17 cellular contexts compared by ENCODE assay signal in the genomic region with DNA sequence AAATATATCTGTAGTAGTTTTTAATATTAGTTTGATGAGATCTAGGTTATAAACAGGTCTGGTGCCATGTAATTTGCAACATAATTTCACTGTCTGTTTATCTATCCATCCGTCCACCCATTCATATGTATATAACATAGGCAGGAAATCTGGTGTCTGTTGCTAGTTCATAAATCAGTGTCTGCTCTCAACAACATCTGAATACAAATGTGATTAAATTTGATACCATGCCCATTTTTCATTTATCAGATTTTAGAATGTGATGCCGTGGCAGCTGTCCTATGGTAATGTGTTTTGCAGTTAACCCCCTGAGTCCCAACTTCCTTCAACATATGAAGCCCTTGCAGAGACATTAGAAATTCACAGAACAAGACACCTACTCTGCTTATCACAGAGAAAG.
DNase-seq lines count a peak whose midpoint lies in the region; ATAC-seq, FAIRE-seq and TF ChIP-seq lines count a peak whose summit lies in the region.
"Had no signal": no experiment of that assay in that cellular context is flagged by ENCODE, and none has a peak within 500 bp of the region (broad histone marks: within the 10 kb centered on the region; RNA-seq: fewer than 3 reads in every experiment).

No MANE protein-coding gene starts in this region.

- H3K79me1 ChIP-seq in H1 (ENCODE audit: low read depth, low read length), result no peaks in the 10 kb centered on the region

- no peak overlapping the region for H2BK20ac ChIP-seq in H1 (ENCODE audit: low read length)

- peaks cover 3 to 19% (median 8%) of the 10 kb centered on the region in 4 experiments; a peak in 4 of 7 replicates for H3K4me1 ChIP-seq in H1 (replicated peaks in 1 of 4; ENCODE audit: control insufficient read depth in 3 of 4, insufficient read depth in 4 of 4, low read length in 3 of 4)

- peak overlapping the region; percentile 50 for H2BK120ac ChIP-seq in H1 (replicated peaks; ENCODE audit: low read depth, low read length)

- H3K23me2 ChIP-seq in H1 (ENCODE audit: low read depth, low read length), result no peaks in the 10 kb centered on the region

- DNase-seq in NCI-H524 (lab: John Stamatoyannopoulos, UW) (peak; percentile 5 to 52), NCI-H524 treated with DMSO at 0.1 percent for 48 hours (lab: John Stamatoyannopoulos, UW) (no peak), NCI-H82 treated with DMSO at 0.1 percent for 48 hours (lab: John Stamatoyannopoulos, UW; ENCODE audit: unreplicated experiment) (peak; percentile 53), H1 (ENCODE audit: low read depth in 1 of 2, low spot score in 2 of 2) (no peak), T1000 (lab: John Stamatoyannopoulos, UW) (no peak)
- no peak for DNase-seq in stimulated activated CD4-positive, alpha-beta T cell treated with anti-CD3 and anti-CD28 coated beads, Interleukin-1b, Interleukin-23, amount 100 ng/mL, for 48 hours
- DNase-seq: AML-193; CD4-positive, CD25-positive, alpha-beta regulatory T cell; DMS53; GF-D8; HCEC 1CT; HFFc6 had no signal

- no peaks in the 10 kb centered on the region for H3K79me2 ChIP-seq in H1 (ENCODE audit: control insufficient read depth in 1 of 2, insufficient read depth in 2 of 2, low read length in 2 of 2)

- no peak overlapping the region for H3K4me3 ChIP-seq in H1 (ENCODE audit: extremely low read depth in 1 of 4, insufficient read depth in 2 of 4, low read depth in 3 of 4, low read length in 4 of 4)
- H3K4me3 ChIP-seq: BLaER1 treated with 17β-estradiol and CSF1 and Interleukin-3, amounts not matched to agents 10 nM and 100 nM had no signal

- no peak overlapping the region for H3K56ac ChIP-seq in H1 (replicated peaks; ENCODE audit: insufficient read length, low read depth, low read length)

- no peaks in the 10 kb centered on the region for H3K27me3 ChIP-seq in H1 (replicated peaks in 1 of 4; ENCODE audit: control insufficient read depth in 3 of 4, extremely low read depth in 1 of 4, insufficient read depth in 3 of 4, low read length in 3 of 4)
- H3K27me3 ChIP-seq: BLaER1 treated with 17β-estradiol and CSF1 and Interleukin-3, amounts not matched to agents 10 nM and 100 nM had no signal

- WGBS in H1 (ENCODE audit: extremely low coverage in 1 of 2, insufficient coverage in 1 of 2, insufficient read length in 1 of 2, insufficient replicate concordance in 2 of 2, low coverage in 1 of 2, low lambda C conversion rate in 2 of 2, missing lambda C conversion rate in 1 of 2), 2 experiments, result 87% methylated on average over 2 of the region's 2 CpGs; no CpG with 5 or more reads in 1 of the 2 experiments

- H2AK5ac ChIP-seq in H1 (ENCODE audit: low read depth, low read length), result no peak overlapping the region

- no peaks in the 10 kb centered on the region for H4K20me1 ChIP-seq in H1 (replicated peaks in 1 of 2; ENCODE audit: control insufficient read depth in 1 of 2, insufficient read depth in 2 of 2, low read length in 2 of 2)
- H4K20me1 ChIP-seq: BLaER1 treated with 17β-estradiol and CSF1 and Interleukin-3, amounts not matched to agents 10 nM and 100 nM had no signal

- ATAC-seq in GM21515 (IDR thresholded peaks at IDR 0.05; ENCODE audit: unreplicated experiment), result no peak

- H4K91ac ChIP-seq in H1 (replicated peaks; ENCODE audit: insufficient read length, low read length), result no peak overlapping the region

- no peak overlapping the region for H2BK5ac ChIP-seq in H1 (ENCODE audit: low read depth, low read length)

- H3K27ac ChIP-seq in H1 (ENCODE audit: low read depth, low read length), result no peak overlapping the region
- H3K27ac ChIP-seq: 22Rv1; BLaER1 treated with 17β-estradiol and CSF1 and Interleukin-3, amounts not matched to agents 10 nM and 100 nM; HL-60 had no signal

- no peak overlapping the region for H3K14ac ChIP-seq in H1 (ENCODE audit: insufficient read length)

- TF ChIP-seq EP300 in H1 (IDR thresholded peaks at IDR 0.05; ENCODE audit: borderline replicate concordance in 1 of 2, low read depth in 2 of 2, low read length in 2 of 2), result no peak

- no peak for TF ChIP-seq RAD21 in H1 (IDR thresholded peaks at IDR 0.05 in 1 of 2, conservative IDR thresholded peaks at IDR 0.05 in 1 of 2; ENCODE audit: low read depth in 2 of 2, low read length in 2 of 2)

- FAIRE-seq in H1 (lab: Jason Lieb, UNC), result no peak
- FAIRE-seq: GM18507 had no signal

- no peaks in the 10 kb centered on the region for H3K9me3 ChIP-seq in H1 (ENCODE audit: insufficient read depth in 2 of 2, low read depth in 1 of 2, low read length in 1 of 2)
- H3K9me3 ChIP-seq: BLaER1 treated with 17β-estradiol and CSF1 and Interleukin-3, amounts not matched to agents 10 nM and 100 nM had no signal

- CTCF ChIA-PET in H1 (lab: Charles Lee; ENCODE audit: partially characterized antibody), result no interaction called here

- POLR2A ChIA-PET in H1 (lab: Charles Lee; ENCODE audit: partially characterized antibody), result no interaction called here

- H4K5ac ChIP-seq in H1 (ENCODE audit: insufficient read length, low read depth, low read length), result no peak overlapping the region

- H3K18ac ChIP-seq in H1 (ENCODE audit: extremely low read depth, low read length), result no peak overlapping the region

- H3K36me3 ChIP-seq in H1 (ENCODE audit: control insufficient read depth in 2 of 4, insufficient read depth in 4 of 4, low read length in 3 of 4), result no peaks in the 10 kb centered on the region
- H3K36me3 ChIP-seq: BLaER1 treated with 17β-estradiol and CSF1 and Interleukin-3, amounts not matched to agents 10 nM and 100 nM had no signal

- H3K9ac ChIP-seq in H1 (replicated peaks in 1 of 4; ENCODE audit: extremely low read depth in 1 of 4, low read depth in 3 of 4, low read length in 3 of 4), result no peak overlapping the region
- H3K9ac ChIP-seq: BLaER1 treated with 17β-estradiol and CSF1 and Interleukin-3, amounts not matched to agents 10 nM and 100 nM had no signal

- H4K8ac ChIP-seq in H1 (ENCODE audit: extremely low read depth, insufficient read depth, low read length), result no peak overlapping the region

- no peak overlapping the region for H2BK12ac ChIP-seq in H1 (ENCODE audit: low read depth, low read length)

- H2BK15ac ChIP-seq in H1 (ENCODE audit: low read length), result no peak overlapping the region

- no peak overlapping the region for H2AFZ ChIP-seq in H1 (ENCODE audit: low read length)

- no peak overlapping the region for H3K4ac ChIP-seq in H1 (replicated peaks; ENCODE audit: insufficient read length, low read depth, low read length)

- no peak overlapping the region for H3K23ac ChIP-seq in H1 (ENCODE audit: insufficient read length)

- no peak overlapping the region for H3K4me2 ChIP-seq in H1 (ENCODE audit: insufficient read depth in 1 of 2, low read depth in 2 of 2, low read length in 2 of 2)
- H3K4me2 ChIP-seq: BLaER1 treated with 17β-estradiol and CSF1 and Interleukin-3, amounts not matched to agents 10 nM and 100 nM had no signal

- no peak for TF ChIP-seq POLR2A in H1 (IDR thresholded peaks at IDR 0.05; ENCODE audit: control extremely low read depth in 1 of 2, low read depth in 2 of 2, low read length in 2 of 2)

- TF ChIP-seq CTCF in H1 (IDR thresholded peaks at IDR 0.05; ENCODE audit: control extremely low read depth in 1 of 3, insufficient read depth in 1 of 3, low read depth in 1 of 3, low read length in 3 of 3), result no peak

TF ChIP-seq in H1, 55 proteins besides CTCF, POLR2A, EP300 and RAD21:
- TF ChIP-seq CTBP2 (IDR thresholded peaks at IDR 0.05; ENCODE audit: borderline replicate concordance, insufficient read depth, insufficient read length, low read length), result no peak
- TF ChIP-seq, protein P1, sequence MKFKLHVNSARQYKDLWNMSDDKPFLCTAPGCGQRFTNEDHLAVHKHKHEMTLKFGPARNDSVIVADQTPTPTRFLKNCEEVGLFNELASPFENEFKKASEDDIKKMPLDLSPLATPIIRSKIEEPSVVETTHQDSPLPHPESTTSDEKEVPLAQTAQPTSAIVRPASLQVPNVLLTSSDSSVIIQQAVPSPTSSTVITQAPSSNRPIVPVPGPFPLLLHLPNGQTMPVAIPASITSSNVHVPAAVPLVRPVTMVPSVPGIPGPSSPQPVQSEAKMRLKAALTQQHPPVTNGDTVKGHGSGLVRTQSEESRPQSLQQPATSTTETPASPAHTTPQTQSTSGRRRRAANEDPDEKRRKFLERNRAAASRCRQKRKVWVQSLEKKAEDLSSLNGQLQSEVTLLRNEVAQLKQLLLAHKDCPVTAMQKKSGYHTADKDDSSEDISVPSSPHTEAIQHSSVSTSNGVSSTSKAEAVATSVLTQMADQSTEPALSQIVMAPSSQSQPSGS (IDR thresholded peaks at IDR 0.05; ENCODE audit: low read length), result no peak
- TF ChIP-seq CREB1 (IDR thresholded peaks at IDR 0.05), result no peak
- TF ChIP-seq ZNF274 (IDR thresholded peaks at IDR 0.05; ENCODE audit: borderline replicate concordance, extremely low read depth, low read length), result no peak
- no peak for TF ChIP-seq SIX5 (IDR thresholded peaks at IDR 0.05; ENCODE audit: low read depth, low read length)
- no peak for TF ChIP-seq RFX5 (IDR thresholded peaks at IDR 0.05; ENCODE audit: borderline replicate concordance, low read depth, low read length)
- TF ChIP-seq SP2 (IDR thresholded peaks at IDR 0.05; ENCODE audit: low read length), result no peak
- no peak for TF ChIP-seq EGR1 (IDR thresholded peaks at IDR 0.05; ENCODE audit: borderline replicate concordance, low read depth, low read length)
- TF ChIP-seq KDM5A (IDR thresholded peaks at IDR 0.05; ENCODE audit: low read length), result no peak
- TF ChIP-seq TAF1 (IDR thresholded peaks at IDR 0.05; ENCODE audit: low read depth, low read length), result no peak
- TF ChIP-seq CHD1 (IDR thresholded peaks at IDR 0.05; ENCODE audit: low read depth, low read length), result no peak
- no peak for TF ChIP-seq SRF (IDR thresholded peaks at IDR 0.05; ENCODE audit: low read depth, low read length)
- no peak for TF ChIP-seq POU5F1 (IDR thresholded peaks at IDR 0.05; ENCODE audit: low read depth, low read length)
- no peak for TF ChIP-seq GABPA (IDR thresholded peaks at IDR 0.05; ENCODE audit: borderline replicate concordance, insufficient read depth, low read length)
- no peak for TF ChIP-seq TBP (IDR thresholded peaks at IDR 0.05; ENCODE audit: low read depth, low read length)

Comparison
In these comparisons a context has a peak if more than half of its experiments do, and no peak if none do; other contexts are left out.
1. DNase-seq: peak in NCI-H524 (2 of 2) and NCI-H82 treated with DMSO at 0.1 percent for 48 hours (single experiment); none in NCI-H524 treated with DMSO at 0.1 percent for 48 hours (single experiment), H1 (0 of 2), stimulated activated CD4-positive, alpha-beta T cell treated with anti-CD3 and anti-CD28 coated beads, Interleukin-1b, Interleukin-23, amount 100 ng/mL, for 48 hours (single experiment) and T1000 (single experiment).